Comparison of ENCODE assay signal across 21 cellular contexts in the genomic region with DNA sequence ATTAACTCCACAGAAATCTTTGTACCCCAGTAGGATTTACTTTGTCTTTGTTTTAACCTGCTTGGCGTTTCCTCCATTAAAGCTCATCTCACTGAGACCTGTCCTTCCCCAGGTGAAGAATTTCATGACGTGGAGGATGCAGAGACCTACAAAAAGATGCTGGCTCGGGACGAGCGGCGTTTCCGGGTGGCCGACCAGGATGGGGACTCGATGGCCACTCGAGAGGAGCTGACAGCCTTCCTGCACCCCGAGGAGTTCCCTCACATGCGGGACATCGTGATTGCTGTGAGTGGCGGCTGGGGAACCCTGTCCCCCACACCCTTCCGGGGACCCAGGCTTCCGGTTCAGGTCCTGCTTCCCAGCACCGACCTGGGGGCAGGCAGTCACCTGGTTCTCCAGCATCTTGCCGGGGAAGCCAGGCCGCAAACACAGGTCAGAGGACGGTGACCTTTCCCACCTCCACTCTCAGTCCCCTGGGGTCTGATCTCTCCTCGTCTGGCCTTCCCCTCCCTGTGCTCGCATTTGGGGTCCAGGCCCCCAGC.
"Had no signal": no experiment of that assay in that cellular context is flagged by ENCODE, and none has a peak within 500 bp of the region (broad histone marks: within the 10 kb centered on the region; RNA-seq: fewer than 3 reads in every experiment).

No MANE protein-coding gene starts in this region.

- H3K27ac Mint-ChIP-seq: activated CD4-positive, alpha-beta memory T cell treated with anti-CD3 and anti-CD28 coated beads for 36 hours; activated naive CD8-positive, alpha-beta T cell treated with anti-CD3 and anti-CD28 coated beads for 36 hours; T-helper 17 cell; WTC11 had no signal

- H3K27me3 Mint-ChIP-seq: activated CD4-positive, alpha-beta memory T cell treated with anti-CD3 and anti-CD28 coated beads for 36 hours; activated naive CD8-positive, alpha-beta T cell treated with anti-CD3 and anti-CD28 coated beads for 36 hours; T-helper 17 cell had no signal

- H3K27ac ChIP-seq: brain microvascular endothelial cell, cardiac muscle cell, PC-9 had no signal

- H3K4me3 ChIP-seq: cardiac muscle cell, PC-9 had no signal

- H3K27me3 ChIP-seq: brain microvascular endothelial cell, cardiac muscle cell had no signal

- H3K36me3 ChIP-seq: cardiac muscle cell had no signal

- H3K4me2 ChIP-seq: PC-9 had no signal

- H3K36me3 Mint-ChIP-seq: activated CD4-positive, alpha-beta memory T cell treated with anti-CD3 and anti-CD28 coated beads for 36 hours; activated naive CD8-positive, alpha-beta T cell treated with anti-CD3 and anti-CD28 coated beads for 36 hours; WTC11 had no signal

- H3K4me3 Mint-ChIP-seq: activated CD4-positive, alpha-beta memory T cell treated with anti-CD3 and anti-CD28 coated beads for 36 hours; activated naive CD8-positive, alpha-beta T cell treated with anti-CD3 and anti-CD28 coated beads for 36 hours; activated T-cell treated with anti-CD3 and anti-CD28 coated beads, Interleukin-2, amount 50 U/mL, for 4 hours; T-helper 17 cell; WTC11 had no signal

- DNase-seq: activated CD4-positive, alpha-beta memory T cell treated with anti-CD3 and anti-CD28 coated beads for 36 hours; activated CD4-positive, alpha-beta T cell treated with anti-CD3 and anti-CD28 coated beads for 48 hours; activated CD4-positive, CD25-positive, alpha-beta regulatory T cell treated with anti-CD3 and anti-CD28 coated beads, Interleukin-2, amount 50 U/mL, for 72 hours; activated CD8-positive, alpha-beta memory T cell treated with anti-CD3 and anti-CD28 coated beads for 24 hours; activated effector memory CD4-positive, alpha-beta T cell treated with anti-CD3 and anti-CD28 coated beads, Interleukin-2, amount 50 U/mL, for 16 hours; activated naive CD4-positive, alpha-beta T cell treated with Interleukin-2 at 50 U/mL for 16 hours; activated naive CD8-positive, alpha-beta T cell treated with anti-CD3 and anti-CD28 coated beads for 36 hours; activated T-cell treated with anti-CD3 and anti-CD28 coated beads, Interleukin-2, amount 50 U/mL, for 4 hours; brain microvascular endothelial cell; NCI-H1105 treated with DMSO at 0.1 percent for 48 hours; NCI-H1436 treated with DMSO at 0.1 percent for 48 hours; NCI-H187; NCI-H2081; NCI-H446; NCI-H524; PC-9; SHP77 treated with DMSO at 0.1 percent for 48 hours; T-helper 17 cell; T-helper 9 cell had no signal

- ATAC-seq: activated T-cell treated with anti-CD3 and anti-CD28 coated beads, Interleukin-2, amount 50 U/mL, for 4 hours; T-helper 17 cell; WTC11 had no signal

- H2AFZ ChIP-seq: PC-9 had no signal

- H3K9me3 Mint-ChIP-seq: activated CD4-positive, alpha-beta memory T cell treated with anti-CD3 and anti-CD28 coated beads for 36 hours; activated naive CD8-positive, alpha-beta T cell treated with anti-CD3 and anti-CD28 coated beads for 36 hours; activated T-cell treated with anti-CD3 and anti-CD28 coated beads, Interleukin-2, amount 50 U/mL, for 4 hours; WTC11 had no signal
